Comparison of ENCODE assay signal across 21 cellular contexts in genomic region chr11:35564246-35564595, GRCh38. TPM values are rescaled to one million over a fixed set of nuclear protein-coding genes. Genes with fewer than 3 reads are reported as not detected.
DNase-seq lines count a peak whose midpoint lies in the region; ATAC-seq, FAIRE-seq and TF ChIP-seq lines count a peak whose summit lies in the region.
"Had no signal": no experiment of that assay in that cellular context is flagged by ENCODE, and none has a peak within 500 bp of the region (broad histone marks: within the 10 kb centered on the region; RNA-seq: fewer than 3 reads in every experiment).

No MANE protein-coding gene starts in this region.

- no peaks in the 10 kb centered on the region for H3K9me3 ChIP-seq in GM12878 (replicated peaks; ENCODE audit: control insufficient read depth, insufficient read depth, low read length)
- H3K9me3 ChIP-seq: BE2C, HAP-1 had no signal

- H3K79me2 ChIP-seq in GM12878 (ENCODE audit: control insufficient read depth, insufficient read depth, low read length) = no peaks in the 10 kb centered on the region

- ATAC-seq in GM12878 = 0 out of 3 replicates have a peak, but pooled peaks have one; percentile 21
- ATAC-seq in activated T-cell treated with anti-CD3 and anti-CD28 coated beads, Interleukin-2, amount 50 U/mL, for 4 hours = no peak
- ATAC-seq: K562 had no signal

- peaks cover 7% of the 10 kb centered on the region for H3K9me3 Mint-ChIP-seq in nephron
- H3K9me3 Mint-ChIP-seq in activated T-cell treated with anti-CD3 and anti-CD28 coated beads, Interleukin-2, amount 50 U/mL, for 4 hours = no peaks in the 10 kb centered on the region

- H3K27ac ChIP-seq in GM12878 (ENCODE audit: control insufficient read depth, insufficient read depth) = no peak overlapping the region
- H3K27ac ChIP-seq: HL-60 had no signal

- peaks cover 5% of the 10 kb centered on the region for H3K27me3 Mint-ChIP-seq in nephron (ENCODE audit: low read depth)
- H3K27me3 Mint-ChIP-seq in activated T-cell treated with anti-CD3 and anti-CD28 coated beads, Interleukin-2, amount 50 U/mL, for 4 hours (ENCODE audit: low read depth) = peaks cover 30% of the 10 kb centered on the region
- H3K27me3 Mint-ChIP-seq: CD4-positive, CD25-positive, alpha-beta regulatory T cell had no signal

- POLR2A ChIA-PET in GM12878 (lab: Charles Lee) = no interaction called here

- no peak overlapping the region for H3K9ac ChIP-seq in GM12878 (ENCODE audit: control insufficient read depth, insufficient read depth, low read length)

- RAD21 ChIA-PET in GM12878 (lab: Charles Lee; ENCODE audit: unreplicated experiment) = no interaction called here

- H3K4me1 Mint-ChIP-seq in nephron = peaks cover 26% of the 10 kb centered on the region
- H3K4me1 Mint-ChIP-seq in activated T-cell treated with anti-CD3 and anti-CD28 coated beads, Interleukin-2, amount 50 U/mL, for 4 hours (ENCODE audit: low read depth) = no peaks in the 10 kb centered on the region
- H3K4me1 Mint-ChIP-seq: CD4-positive, CD25-positive, alpha-beta regulatory T cell; CD8-positive, alpha-beta memory T cell had no signal

- TF ChIP-seq RAD21 in GM12878 (IDR thresholded peaks at IDR 0.05; ENCODE audit: insufficient read depth, low read depth, low read length) = no peak

- no peaks in the 10 kb centered on the region for H3K36me3 Mint-ChIP-seq in nephron (ENCODE audit: low read depth)
- no peaks in the 10 kb centered on the region for H3K36me3 Mint-ChIP-seq in activated T-cell treated with anti-CD3 and anti-CD28 coated beads, Interleukin-2, amount 50 U/mL, for 4 hours (ENCODE audit: insufficient read depth)
- H3K36me3 Mint-ChIP-seq: CD4-positive, CD25-positive, alpha-beta regulatory T cell; CD8-positive, alpha-beta memory T cell had no signal

- 0% methylated on average over 4 of the region's 4 CpGs for WGBS in GM12878 (ENCODE audit: insufficient coverage, insufficient replicate concordance, low lambda C conversion rate, missing lambda C conversion rate)

- SMC1A ChIA-PET in GM12878 (lab: Charles Lee; ENCODE audit: uncharacterized antibody, unreplicated experiment) = interaction anchor here (1.5 kb wide), 1 partner anchor 9 kb away, joined by 3 read pairs; no protein-coding TSS in a partner anchor

- CTCF ChIA-PET in GM12878 (lab: Yijun Ruan, JAX) = no interaction called here

- H3K4me3 ChIP-seq in GM12865 (ENCODE audit: low read depth, low read length) = no peak overlapping the region
- no peak overlapping the region for H3K4me3 ChIP-seq in GM12878
- H3K4me3 ChIP-seq: HAP-1, K562 had no signal

- in situ Hi-C loops in GM12878 (cut with MboI) = no loop called here

- H4K20me1 ChIP-seq in GM12878 (ENCODE audit: control insufficient read depth, insufficient read depth) = no peaks in the 10 kb centered on the region

- no peaks in the 10 kb centered on the region for H3K4me1 ChIP-seq in GM12878 (ENCODE audit: control insufficient read depth, insufficient read depth, low read length)
- H3K4me1 ChIP-seq: BE2C, HAP-1 had no signal

- no peak for TF ChIP-seq POLR2A in GM12878 (IDR thresholded peaks at IDR 0.05; ENCODE audit: low read depth, low read length)

- TF ChIP-seq CTCF in GM12865 (IDR thresholded peaks at IDR 0.05; ENCODE audit: insufficient read depth, low read depth, low read length, missing control alignments) (no peak), GM12878 (IDR thresholded peaks at IDR 0.05 in 2 of 3, conservative IDR thresholded peaks at IDR 0.05 in 1 of 3; ENCODE audit: control insufficient read depth in 2 of 3, extremely low read depth in 1 of 3, insufficient read depth in 1 of 3, low read depth in 3 of 3, low read length in 3 of 3) (no peak), nephron (IDR thresholded peaks at IDR 0.05; ENCODE audit: unreplicated experiment in 3 of 3) (no peak)

- intact Hi-C loops in GM12878 (cut with micrococcal nuclease; ENCODE audit: unreplicated experiment) = no loop called here

- H2AFZ ChIP-seq in GM12878 (ENCODE audit: control insufficient read depth, low read depth, low read length) = no peak overlapping the region

- TF ChIP-seq EP300 in GM12878 (IDR thresholded peaks at IDR 0.05; ENCODE audit: borderline replicate concordance in 1 of 2, control insufficient read depth in 1 of 2, low read depth in 2 of 2, low read length in 2 of 2) = no peak

- no peak for FAIRE-seq in GM12878 (lab: Jason Lieb, UNC)
- FAIRE-seq: K562 had no signal

- H3K27ac Mint-ChIP-seq in nephron = peak overlapping the region in 2 of 3 experiments; percentile 42 to 59
- H3K27ac Mint-ChIP-seq: CD4-positive, CD25-positive, alpha-beta regulatory T cell; CD8-positive, alpha-beta memory T cell had no signal

- no peak overlapping the region for H3K4me3 Mint-ChIP-seq in nephron
- no peak overlapping the region for H3K4me3 Mint-ChIP-seq in activated T-cell treated with anti-CD3 and anti-CD28 coated beads, Interleukin-2, amount 50 U/mL, for 4 hours
- H3K4me3 Mint-ChIP-seq: CD4-positive, CD25-positive, alpha-beta regulatory T cell; CD8-positive, alpha-beta memory T cell had no signal

- DNase-seq in GM12865 (ENCODE audit: low read depth) (peak; percentile 2), GM12878 (ENCODE audit: low read depth, low spot score) (no peak), Ammon's horn (ENCODE audit: low spot score) (no peak), T-helper 2 cell (no peak), NCI-H1105 treated with DMSO at 0.1 percent for 48 hours (lab: John Stamatoyannopoulos, UW) (no peak)
- no peak for DNase-seq in activated T-cell treated with anti-CD3 and anti-CD28 coated beads, Interleukin-2, amount 50 U/mL, for 4 hours
- DNase-seq: 8988T; BE2C; C1 segment of cervical spinal cord; CD4-positive, CD25-positive, alpha-beta regulatory T cell; CD8-positive, alpha-beta memory T cell; COR-L47; DMS 273 treated with DMSO at 0.1 percent for 48 hours; DMS53; DND-41 had no signal

- BruUV-seq in GM12878 (replicated peaks; lab: Mats Ljungman, UMichigan) = no TSS peak

- no peak overlapping the region for H3K4me2 ChIP-seq in GM12878 (ENCODE audit: control insufficient read depth, insufficient read depth)

- no peaks in the 10 kb centered on the region for H3K36me3 ChIP-seq in GM12878 (ENCODE audit: control insufficient read depth in 2 of 2, insufficient read depth in 2 of 2, low read length in 1 of 2)
- H3K36me3 ChIP-seq: BE2C, HAP-1 had no signal

- H3K27me3 ChIP-seq in GM12878 (replicated peaks in 1 of 2; ENCODE audit: control insufficient read depth in 2 of 2, insufficient read depth in 2 of 2, low read length in 1 of 2) = no peaks in the 10 kb centered on the region; a peak in 2 of 4 replicates
- H3K27me3 ChIP-seq: BE2C had no signal

TF ChIP-seq in GM12878, 131 proteins besides CTCF, POLR2A, EP300 and RAD21:
- peak; percentile 55; the same call in 1 of the 2 replicates for TF ChIP-seq SPI1 (IDR thresholded peaks at IDR 0.05; ENCODE audit: borderline replicate concordance, insufficient read depth, low read depth, low read length)
- TF ChIP-seq ZNF384 (IDR thresholded peaks at IDR 0.05; ENCODE audit: borderline replicate concordance, low read depth, low read length) = no peak
TF ChIP-seq in GM12878: peak in this region for 1.

RNA-seq across cellular contexts. Expression of gene PAMR1, which starts 38.8 kb away (rescaled TPM):
- total RNA-seq in GM12878 (2013; cell fraction: nucleolus; rRNA removed) = 0.10 TPM in 1 of 2 replicates, not detected in the other
- 0.05 TPM in 1 of 2 replicates, not detected in the other for total RNA-seq in GM12878 (2014; rRNA removed)
- total RNA-seq in GM12878 (2014; rRNA removed; fragmentation: Illumina TruSeq; extraction: Trizol) = not detected in 2 replicates
- total RNA-seq in GM12878 (2021) = 0.08 TPM in 1 of 2 replicates, not detected in the other
- polyA plus RNA-seq in GM12878 (2011; ENCODE audit: low read depth) = not detected
- not detected in 2 replicates for polyA plus RNA-seq in GM12878 (2011; rRNA removed)
- 0.01 TPM in 1 of 2 replicates, not detected in the other for polyA plus RNA-seq in GM12878 (2011; cell fraction: cytosol; rRNA removed)
- polyA plus RNA-seq in GM12878 (2011; cell fraction: nucleus; rRNA removed) = not detected in 2 replicates
- not detected in 2 replicates for polyA plus RNA-seq in GM12878 (2012)
- polyA plus RNA-seq in GM12878 (2014; fragmentation: Illumina TruSeq; extraction: Trizol) = not detected in 2 replicates
- polyA plus RNA-seq in GM12878 (2014; fragmentation: Nextera tagmentation; extraction: Ambion mirVana) = under 1 TPM in 1 of 2 experiments, not detected in 1; 0.04 TPM
- polyA plus RNA-seq in GM12878 (2014; rRNA removed) = not detected in 2 replicates
- not detected for polyA plus RNA-seq in GM12878 (2016; fragmentation: Nextera tagmentation; extraction: Ambion mirVana)
- 0.05 TPM in 1 of 2 replicates, not detected in the other for polyA minus RNA-seq in GM12878 (2011; rRNA and poly(A)+ RNA removed)
- polyA minus RNA-seq in GM12878 (2011; cell fraction: cytosol; rRNA and poly(A)+ RNA removed) = not detected in 2 replicates
- not detected in 2 replicates for polyA minus RNA-seq in GM12878 (2011; cell fraction: nucleus; rRNA and poly(A)+ RNA removed)
- not detected for total RNA-seq in activated T-cell treated with anti-CD3 and anti-CD28 coated beads, Interleukin-2, amount 50 U/mL, for 4 hours
- total RNA-seq: CD4-positive, CD25-positive, alpha-beta regulatory T cell; CD8-positive, alpha-beta memory T cell; G401; HT1080; K562 had no signal
- polyA plus RNA-seq: CD4-positive, CD25-positive, alpha-beta regulatory T cell; CD8-positive, alpha-beta memory T cell; K562 had no signal

RNA-seq across cellular contexts. Expression of gene FJX1, which starts 54.0 kb away (rescaled TPM):
- 5.3 and 6.6 TPM in 2 replicates for total RNA-seq in GM12878 (2013; cell fraction: nucleolus; rRNA removed)
- total RNA-seq in GM12878 (2014; rRNA removed) (19.3 and 23.4 TPM in 2 replicates), GM12878 (2014; rRNA removed; fragmentation: Illumina TruSeq; extraction: Trizol) (8.9 and 11.1 TPM in 2 replicates), GM12878 (2021) (25.9 and 26.1 TPM in 2 replicates)
- 0.56 TPM for polyA plus RNA-seq in GM12878 (2011; ENCODE audit: low read depth)
- polyA plus RNA-seq in GM12878 (2011; rRNA removed) (1.4 and 1.7 TPM in 2 replicates), GM12878 (2014; fragmentation: Illumina TruSeq; extraction: Trizol) (5.3 and 8.7 TPM in 2 replicates), GM12878 (2014; fragmentation: Nextera tagmentation; extraction: Ambion mirVana) (10 to 100 TPM in 1 of 2 experiments, 1 to 10 TPM in 1; 4.2 to 10.6 TPM), GM12878 (2014; rRNA removed) (14.9 and 16.7 TPM in 2 replicates), GM12878 (2016; fragmentation: Nextera tagmentation; extraction: Ambion mirVana) (1 to 10 TPM; 3.9 to 9.3 TPM)
- 2.1 and 3.4 TPM in 2 replicates for polyA plus RNA-seq in GM12878 (2011; cell fraction: cytosol; rRNA removed)
- 4.1 and 5.3 TPM in 2 replicates for polyA plus RNA-seq in GM12878 (2011; cell fraction: nucleus; rRNA removed)
- polyA plus RNA-seq in GM12878 (2012) = 2.5 and 3.5 TPM in 2 replicates
- polyA minus RNA-seq in GM12878 (2011; rRNA and poly(A)+ RNA removed) = 1.1 and 1.2 TPM in 2 replicates
- 1.4 and 1.6 TPM in 2 replicates for polyA minus RNA-seq in GM12878 (2011; cell fraction: cytosol; rRNA and poly(A)+ RNA removed)
- polyA minus RNA-seq in GM12878 (2011; cell fraction: nucleus; rRNA and poly(A)+ RNA removed) = 2.5 and 5.0 TPM in 2 replicates
- 1 to 10 TPM; 1.5 to 2.7 (median 1.6) TPM for total RNA-seq in activated T-cell treated with anti-CD3 and anti-CD28 coated beads, Interleukin-2, amount 50 U/mL, for 4 hours
- total RNA-seq: CD4-positive, CD25-positive, alpha-beta regulatory T cell had no signal
- polyA plus RNA-seq: CD4-positive, CD25-positive, alpha-beta regulatory T cell; CD8-positive, alpha-beta memory T cell had no signal
